Comparison of ENCODE assay signal across 8 cellular contexts in genomic region chr7:158976849-158977593, GRCh38.
DNase-seq lines count a peak whose midpoint lies in the region; FAIRE-seq and TF ChIP-seq lines count a peak whose summit lies in the region.

No MANE protein-coding gene starts in this region.

- peak; percentile 51 for TF ChIP-seq CTCF in LNCaP clone FGC (IDR thresholded peaks at IDR 0.05; ENCODE audit: control insufficient read depth, extremely low read depth, insufficient read depth)
- peak; percentile 93 for TF ChIP-seq CTCF in type B pancreatic cell (conservative IDR thresholded peaks at IDR 0.05)

- H3K9ac ChIP-seq in ES-I3 (ENCODE audit: low read depth, low read length) (peak overlapping the region; percentile 3; the same call in 1 of the 2 replicates), SK-N-MC (ENCODE audit: insufficient read length) (no peak overlapping the region)

- DNase-seq in H54 (ENCODE audit: insufficient read length, low spot score) (peak; percentile 86), LNCaP clone FGC (ENCODE audit: low read depth) (no peak), SK-N-MC (ENCODE audit: low read depth, low spot score) (peak; percentile 44), cardiac septum (ENCODE audit: low spot score) (peak; percentile 88), posterior cingulate gyrus (peak in 9 of 10 donors; percentile 43 to 93 (median 84)), type B pancreatic cell (ENCODE audit: extremely low spot score, unreplicated experiment) (no peak)

- H3K27me3 Mint-ChIP-seq in activated naive CD4-positive, alpha-beta T cell treated with anti-CD3 and anti-CD28 coated beads, Interleukin-2, amount 50 U/mL, for 24 hours = no peaks in the 10 kb centered on the region
- H3K27me3 Mint-ChIP-seq in type B pancreatic cell = peaks cover 3% of the 10 kb centered on the region

- H3K4me1 Mint-ChIP-seq in activated naive CD4-positive, alpha-beta T cell treated with anti-CD3 and anti-CD28 coated beads, Interleukin-2, amount 50 U/mL, for 24 hours = peaks cover 19% of the 10 kb centered on the region
- H3K4me1 Mint-ChIP-seq in type B pancreatic cell (ENCODE audit: unreplicated experiment) = peaks cover 11% of the 10 kb centered on the region

- intact Hi-C loops in cardiac septum (cut with DNase I) (loop anchor here (2.0 kb wide), 2 partner anchors 194 to 282 kb away; no protein-coding TSS in a partner anchor), posterior cingulate gyrus (cut with DNase I) (loop anchor here (1.0 kb wide), 1 partner anchor 281 kb away; no protein-coding TSS in a partner anchor)

- no peaks in the 10 kb centered on the region for H3K4me1 ChIP-seq in ES-I3 (ENCODE audit: insufficient read depth, low read length)

- H3K9me3 ChIP-seq in ES-I3 (ENCODE audit: control insufficient read depth, insufficient read depth, low read length) (0 out of 2 replicates have a peak, but pooled peaks cover 6% of the 10 kb centered on the region), SK-N-MC (ENCODE audit: low read depth, low read length) (no peaks in the 10 kb centered on the region)

- no peak for TF ChIP-seq POLR2A in H54 (IDR thresholded peaks at IDR 0.05; ENCODE audit: low read depth, low read length)

- no peaks in the 10 kb centered on the region for H3K36me3 Mint-ChIP-seq in activated naive CD4-positive, alpha-beta T cell treated with anti-CD3 and anti-CD28 coated beads, Interleukin-2, amount 50 U/mL, for 24 hours
- H3K36me3 Mint-ChIP-seq in type B pancreatic cell = no peaks in the 10 kb centered on the region

- H3K27ac Mint-ChIP-seq in activated naive CD4-positive, alpha-beta T cell treated with anti-CD3 and anti-CD28 coated beads, Interleukin-2, amount 50 U/mL, for 24 hours = no peak overlapping the region
- peak overlapping the region; percentile 54 for H3K27ac Mint-ChIP-seq in type B pancreatic cell

- no peaks in the 10 kb centered on the region for H3K36me3 ChIP-seq in ES-I3 (ENCODE audit: insufficient read depth, low read length)
- no peaks in the 10 kb centered on the region for H3K36me3 ChIP-seq in SK-N-MC (ENCODE audit: insufficient read depth, low read length)

- no peak overlapping the region for H3K4me3 ChIP-seq in LNCaP clone FGC (ENCODE audit: low read depth, low read length)
- peak overlapping the region; percentile 66 for H3K4me3 ChIP-seq in SK-N-MC

- no peak for FAIRE-seq in H54 (lab: Jason Lieb, UNC)

- H3K9me3 Mint-ChIP-seq in activated naive CD4-positive, alpha-beta T cell treated with anti-CD3 and anti-CD28 coated beads, Interleukin-2, amount 50 U/mL, for 24 hours = no peaks in the 10 kb centered on the region
- no peaks in the 10 kb centered on the region for H3K9me3 Mint-ChIP-seq in type B pancreatic cell

- no peak overlapping the region for H3K27ac ChIP-seq in SK-N-MC

- H3K4me3 Mint-ChIP-seq in activated naive CD4-positive, alpha-beta T cell treated with anti-CD3 and anti-CD28 coated beads, Interleukin-2, amount 50 U/mL, for 24 hours = peak overlapping the region; percentile 87
- peak overlapping the region; percentile 85 for H3K4me3 Mint-ChIP-seq in type B pancreatic cell

Comparison
In these comparisons a context has a peak if more than half of its experiments do, and no peak if none do; other contexts are left out.
1. DNase-seq: peak in H54 (single experiment), SK-N-MC (single experiment), cardiac septum (single experiment) and posterior cingulate gyrus (9 of 10); none in LNCaP clone FGC (single experiment) and type B pancreatic cell (single experiment).